ENCODE assay signal across 8 cellular contexts in genomic region chr5:95842955-95843544, GRCh38. TPM values are rescaled to one million over a fixed set of nuclear protein-coding genes. Genes with fewer than 3 reads are reported as not detected.
DNase-seq lines count a peak whose midpoint lies in the region; ATAC-seq and TF ChIP-seq lines count a peak whose summit lies in the region.

No MANE protein-coding gene starts in this region.

- H3K36me3 ChIP-seq in breast epithelium (no peaks in the 10 kb centered on the region), thoracic aorta (no peaks in the 10 kb centered on the region)

- intact Hi-C loops in CD4-positive, alpha-beta T cell (cut with DNase I, micrococcal nuclease) = loop anchor here (1.0 to 10.0 kb wide), 5 partner anchors 36 to 1342 kb away; partner anchors contain the start of genes ARSK (in 2 of the 2), SKIC3 (in 2 of the 2) and RIOK2 (in 1 of the 2)
- intact Hi-C loops in breast epithelium (cut with DNase I; ENCODE audit: low total_unique reads) = no loop called here

- H3K4me1 ChIP-seq in breast epithelium (peaks cover 0 to 6% of the 10 kb centered on the region in 2 donors), thoracic aorta (ENCODE audit: control insufficient read depth in 1 of 2, low read depth in 2 of 2) (peaks cover 11 to 34% of the 10 kb centered on the region in 2 donors)

- H3K27ac ChIP-seq in CD4-positive, alpha-beta T cell (ENCODE audit: low read depth, low read length) = no peak overlapping the region
- H3K27ac ChIP-seq in breast epithelium = peak overlapping the region; percentile 80 to 84
- peak overlapping the region; percentile 15 to 23 for H3K27ac ChIP-seq in thoracic aorta

- no peak overlapping the region for H3K4me3 ChIP-seq in breast epithelium
- H3K4me3 ChIP-seq in thoracic aorta = no peak overlapping the region

- TF ChIP-seq POLR2A in breast epithelium (IDR thresholded peaks at IDR 0.05) = no peak

- H3K9me3 Mint-ChIP-seq in CD4-positive, alpha-beta T cell = no peaks in the 10 kb centered on the region

- no peaks in the 10 kb centered on the region for H3K27me3 Mint-ChIP-seq in CD4-positive, alpha-beta T cell

- H3K36me3 Mint-ChIP-seq in CD4-positive, alpha-beta T cell (ENCODE audit: low read depth) = no peaks in the 10 kb centered on the region

- POLR2A ChIA-PET in CD4-positive, alpha-beta T cell (lab: Charles Lee) = interaction anchor here (0.7 to 2.3 kb wide), 5 partner anchors 9 to 198 kb away, joined by 3 to 14 read pairs (median 5); partner anchors contain the start of genes GLRX and RFESD

- ATAC-seq in CD4-positive, alpha-beta T cell (ENCODE audit: poor library complexity) = peak; percentile 71
- ATAC-seq in HG03558 (IDR thresholded peaks at IDR 0.05; ENCODE audit: extremely low read depth, unreplicated experiment) (peak; percentile 85), thoracic aorta (ENCODE audit: insufficient number of reproducible peaks, low FRiP score, low read depth) (no peak)

- peaks cover 15% of the 10 kb centered on the region for H3K4me1 Mint-ChIP-seq in CD4-positive, alpha-beta T cell (ENCODE audit: low read depth)

- TF ChIP-seq CTCF in CD4-positive, alpha-beta T cell (IDR thresholded peaks at IDR 0.05) = peak; percentile 52
- peak; percentile 71 for TF ChIP-seq CTCF in GM20000 (IDR thresholded peaks at IDR 0.05; ENCODE audit: extremely low read depth, missing control alignments)
- TF ChIP-seq CTCF in breast epithelium (IDR thresholded peaks at IDR 0.05) = no peak
- no peak for TF ChIP-seq CTCF in thoracic aorta (IDR thresholded peaks at IDR 0.05)

- H3K27ac Mint-ChIP-seq in CD4-positive, alpha-beta T cell = peak overlapping the region; percentile 75

- peaks cover 3% of the 10 kb centered on the region for H3K27me3 ChIP-seq in CD4-positive, alpha-beta T cell (ENCODE audit: control insufficient read depth, insufficient read depth, low read length)
- H3K27me3 ChIP-seq in breast epithelium = no peaks in the 10 kb centered on the region
- H3K27me3 ChIP-seq in thoracic aorta (replicated peaks; ENCODE audit: insufficient read depth) = no peaks in the 10 kb centered on the region

- CTCF ChIA-PET in CD4-positive, alpha-beta T cell (lab: Charles Lee) = interaction anchor here (1.0 to 8.4 kb wide), 5 partner anchors 8 to 493 kb away, joined by 3 to 79 read pairs (median 3); partner anchors contain the start of gene GLRX

- H3K9me3 ChIP-seq in CD4-positive, alpha-beta T cell (ENCODE audit: control insufficient read depth, low read length) = no peaks in the 10 kb centered on the region
- no peaks in the 10 kb centered on the region for H3K9me3 ChIP-seq in breast epithelium
- H3K9me3 ChIP-seq in thoracic aorta = no peaks in the 10 kb centered on the region

- peak overlapping the region; percentile 12 for H3K4me3 Mint-ChIP-seq in CD4-positive, alpha-beta T cell

- DNase-seq in CD4-positive, alpha-beta T cell = peak in 8 of 10 experiments; percentile 32 to 55 (median 48)
- DNase-seq in GM20000 (ENCODE audit: low spot score) = peak; percentile 81
- peak; percentile 40 for DNase-seq in T-helper 9 cell
- peak in 1 of 2 donors; percentile 68 for DNase-seq in breast epithelium (ENCODE audit: low spot score in 2 of 2)
- peak; percentile 89 for DNase-seq in medulla oblongata (ENCODE audit: extremely low spot score)
- DNase-seq in thoracic aorta (ENCODE audit: low spot score) = no peak
- DNase-seq in DMS 273 (lab: John Stamatoyannopoulos, UW; ENCODE audit: unreplicated experiment) = no peak

RNA-seq across cellular contexts. Expression of gene GLRX, which starts 20.5 kb away (rescaled TPM):
- 10 to 100 TPM; 16.9 to 18.7 TPM for total RNA-seq in CD4-positive, alpha-beta T cell
- total RNA-seq in breast epithelium (100 to 1,000 TPM in 1 of 3 donors, 10 to 100 TPM in 2; 42.1 to 106 (median 72.8) TPM), thoracic aorta (100 to 1,000 TPM in 1 of 2 donors, 10 to 100 TPM in 1; 29.2 to 148 TPM)

Comparison
In these comparisons a context has a peak if more than half of its experiments do, and no peak if none do; other contexts are left out.
1. DNase-seq: peak in CD4-positive, alpha-beta T cell (8 of 10), GM20000 (single experiment), T-helper 9 cell (single experiment) and medulla oblongata (single experiment); none in thoracic aorta (single experiment) and DMS 273 (single experiment).
2. CTCF ChIP-seq: peak in CD4-positive, alpha-beta T cell (single experiment) and GM20000 (single experiment); none in breast epithelium (0 of 3) and thoracic aorta (single experiment).